9 cellular contexts compared by ENCODE assay signal in the genomic region with DNA sequence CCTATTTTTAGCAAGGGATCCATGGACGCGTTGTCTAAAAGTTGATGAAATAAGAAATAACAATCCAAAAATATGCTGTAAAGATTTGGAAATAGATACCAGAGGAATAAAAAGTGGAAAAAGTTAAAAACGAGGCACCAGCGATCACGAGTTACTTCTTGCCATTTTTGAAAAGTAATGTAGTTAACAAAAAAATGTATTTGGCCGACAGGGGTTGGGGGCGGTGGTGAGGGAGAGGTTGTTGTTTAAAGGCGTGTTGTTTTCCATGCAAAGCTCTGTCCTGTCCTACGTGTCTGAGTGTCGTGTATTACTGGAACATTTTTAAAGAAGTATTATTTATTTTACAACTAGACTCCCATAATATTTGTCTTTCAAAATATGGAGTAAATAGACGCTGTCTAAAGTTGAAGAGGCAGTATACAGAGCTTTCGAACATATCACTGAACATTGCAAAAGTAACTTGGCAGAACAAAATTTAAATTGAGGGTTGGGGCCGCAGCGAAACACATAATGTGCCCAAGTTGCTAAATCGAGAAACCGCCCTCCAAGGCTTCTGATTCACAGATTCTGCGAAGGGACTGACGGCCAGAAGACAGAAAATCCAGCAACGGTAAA. TPM values are rescaled to one million over a fixed set of nuclear protein-coding genes. Genes with fewer than 3 reads are reported as not detected.
DNase-seq lines count a peak whose midpoint lies in the region; ATAC-seq, FAIRE-seq and TF ChIP-seq lines count a peak whose summit lies in the region.
"Had no signal": no experiment of that assay in that cellular context is flagged by ENCODE, and none has a peak within 500 bp of the region (broad histone marks: within the 10 kb centered on the region; RNA-seq: fewer than 3 reads in every experiment).

No MANE protein-coding gene starts in this region.

- H4K20me1 ChIP-seq in K562 (replicated peaks; ENCODE audit: control insufficient read depth, insufficient read depth, low read length): no peaks in the 10 kb centered on the region

- H3K27ac Mint-ChIP-seq in HFFc6: peak overlapping the region; percentile 92
- H3K27ac Mint-ChIP-seq in stimulated activated memory B cell treated with anti-CD40 and anti-IgM and Interleukin-4, amounts not matched to agents 10 μg/mL and 1 μg/mL and 100 μg/mL, for 72 hours: no peak overlapping the region

- peak overlapping the region; percentile 86 for H3K4me2 ChIP-seq in K562 (ENCODE audit: insufficient read depth, low read length)

- peaks cover 11 to 21% of the 10 kb centered on the region in 2 experiments; a peak in 4 of 5 replicates for H3K4me1 ChIP-seq in K562 (replicated peaks in 1 of 2; ENCODE audit: control insufficient read depth in 2 of 2, insufficient read depth in 2 of 2, low read length in 2 of 2)

- ATAC-seq in K562 (peak; percentile 35), GM18909 (IDR thresholded peaks at IDR 0.05; ENCODE audit: poor library complexity, unreplicated experiment) (no peak), HG02852 (IDR thresholded peaks at IDR 0.05; ENCODE audit: unreplicated experiment) (no peak)
- no peak for ATAC-seq in stimulated activated memory B cell treated with anti-CD40 and anti-IgM and Interleukin-4, amounts not matched to agents 10 μg/mL and 1 μg/mL and 100 μg/mL, for 72 hours

- H3K27me3 Mint-ChIP-seq in HFFc6 (ENCODE audit: insufficient read depth): peaks cover 8% of the 10 kb centered on the region; the same call in 1 of the 2 replicates
- peaks cover 38% of the 10 kb centered on the region for H3K27me3 Mint-ChIP-seq in stimulated activated memory B cell treated with anti-CD40 and anti-IgM and Interleukin-4, amounts not matched to agents 10 μg/mL and 1 μg/mL and 100 μg/mL, for 72 hours

- peak overlapping the region; percentile 83 for H3K4me3 ChIP-seq in K562
- H3K4me3 ChIP-seq in kidney epithelial cell (ENCODE audit: low read depth, low read length): peak overlapping the region; percentile 67

- no peak for TF ChIP-seq RAD21 in K562 (CRISPR knock-in tag; conservative IDR thresholded peaks at IDR 0.05 in 1 of 2, IDR thresholded peaks at IDR 0.05 in 1 of 2)

- peaks cover 28% of the 10 kb centered on the region for H3K79me2 ChIP-seq in K562 (ENCODE audit: control insufficient read depth, insufficient read depth, low read length)

- peak overlapping the region; percentile 72 to 90 for H3K9ac ChIP-seq in K562 (ENCODE audit: insufficient read depth in 1 of 2, low read depth in 2 of 2, low read length in 2 of 2)

- peaks cover under 1% of the 10 kb centered on the region; the same call in 1 of the 2 replicates for H3K9me3 ChIP-seq in K562 (replicated peaks; ENCODE audit: control insufficient read depth, insufficient read depth, low read depth, low read length)

- H3K27me3 ChIP-seq in K562 (ENCODE audit: control insufficient read depth in 2 of 2, insufficient read depth in 2 of 2, low read length in 2 of 2) (no peaks in the 10 kb centered on the region; a peak in 1 of 5 replicates), kidney epithelial cell (ENCODE audit: control insufficient read depth, insufficient read depth, low read length) (no peaks in the 10 kb centered on the region)

- TSS peak; percentile 72 for BruUV-seq in K562 (replicated peaks; lab: Mats Ljungman, UMichigan)

- H3K4me1 Mint-ChIP-seq in HFFc6 (ENCODE audit: low read depth): peaks cover 40% of the 10 kb centered on the region
- H3K4me1 Mint-ChIP-seq in stimulated activated memory B cell treated with anti-CD40 and anti-IgM and Interleukin-4, amounts not matched to agents 10 μg/mL and 1 μg/mL and 100 μg/mL, for 72 hours: peaks cover 17% of the 10 kb centered on the region

- in situ Hi-C loops in K562 (cut with MboI): no loop called here

- no peaks in the 10 kb centered on the region for H3K9me3 Mint-ChIP-seq in HFFc6
- H3K9me3 Mint-ChIP-seq in stimulated activated memory B cell treated with anti-CD40 and anti-IgM and Interleukin-4, amounts not matched to agents 10 μg/mL and 1 μg/mL and 100 μg/mL, for 72 hours: no peaks in the 10 kb centered on the region

- H3K36me3 ChIP-seq in K562 (ENCODE audit: control insufficient read depth, insufficient read depth, low read length): peaks cover 8% of the 10 kb centered on the region; the same call in 1 of the 3 replicates
- H3K36me3 ChIP-seq in kidney epithelial cell (ENCODE audit: control insufficient read depth, insufficient read depth, low read length): no peaks in the 10 kb centered on the region

- DNase-seq in HFFc6 (no peak), K562 (ENCODE audit: extremely low read depth in 1 of 4, low spot score in 3 of 4) (peak in 2 of 4 experiments; percentile 39 to 45), kidney epithelial cell (ENCODE audit: low read depth) (no peak), NCI-H1417 (lab: John Stamatoyannopoulos, UW) (no peak), DMS53 treated with DMSO at 0.1 percent for 48 hours (lab: John Stamatoyannopoulos, UW; ENCODE audit: unreplicated experiment) (no peak)

- H2AFZ ChIP-seq in K562 (ENCODE audit: low read depth, low read length): peak overlapping the region; percentile 92

- intact Hi-C loops in K562 (cut with micrococcal nuclease): loop anchor here (5.0 kb wide), 1 partner anchor 58 kb away; a partner anchor contains a TSS

- H3K4me3 Mint-ChIP-seq in HFFc6: peak overlapping the region; percentile 93
- H3K4me3 Mint-ChIP-seq in stimulated activated memory B cell treated with anti-CD40 and anti-IgM and Interleukin-4, amounts not matched to agents 10 μg/mL and 1 μg/mL and 100 μg/mL, for 72 hours: peak overlapping the region; percentile 60

- peaks cover 5% of the 10 kb centered on the region for H3K36me3 Mint-ChIP-seq in HFFc6 (ENCODE audit: low read depth)
- no peaks in the 10 kb centered on the region for H3K36me3 Mint-ChIP-seq in stimulated activated memory B cell treated with anti-CD40 and anti-IgM and Interleukin-4, amounts not matched to agents 10 μg/mL and 1 μg/mL and 100 μg/mL, for 72 hours

- no peaks in the 10 kb centered on the region for H3K9me1 ChIP-seq in K562 (ENCODE audit: control insufficient read depth, insufficient read depth, low read length)

- POLR2A ChIA-PET in K562 (lab: Yijun Ruan, JAX): interaction anchor here (0.6 to 0.9 kb wide), 4 partner anchors 32 to 120 kb away, joined by 3 read pairs; no protein-coding TSS in a partner anchor

- TF ChIP-seq CTCF in HFFc6 (IDR thresholded peaks at IDR 0.05): peak; percentile 29; the same call in 1 of the 2 replicates
- TF ChIP-seq CTCF in K562 (IDR thresholded peaks at IDR 0.05 in 2 of 3, conservative IDR thresholded peaks at IDR 0.05 in 1 of 3; ENCODE audit: insufficient read depth in 2 of 3, low read depth in 1 of 3, low read length in 3 of 3): peak in 1 of 3 experiments; percentile 12; a peak in 2 of 6 replicates
- TF ChIP-seq CTCF in kidney epithelial cell (IDR thresholded peaks at IDR 0.05; ENCODE audit: insufficient read depth, low read length, poor library complexity, severe bottlenecking): no peak

- under 1% methylated on average over 19 of the region's 19 CpGs for WGBS in K562 (ENCODE audit: insufficient coverage, low coverage, missing lambda C conversion rate)

- TF ChIP-seq EP300 in K562 (IDR thresholded peaks at IDR 0.05; ENCODE audit: low read length): no peak

- CTCF ChIA-PET in K562 (lab: Yijun Ruan, JAX; ENCODE audit: low intra/inter-chr PET ratio): interaction anchor here (0.7 kb wide), 1 partner anchor 13 kb away, joined by 4 read pairs; no protein-coding TSS in a partner anchor

- TF ChIP-seq POLR2A in K562 (conservative IDR thresholded peaks at IDR 0.05): no peak

- peak overlapping the region; percentile 73 for H3K27ac ChIP-seq in K562 (ENCODE audit: extremely low read depth, low read depth, low read length)

- peak; percentile 46 for FAIRE-seq in K562 (lab: Jason Lieb, UNC)

RNA-seq across cellular contexts. Expression of a gene that starts 0.8 kb away (rescaled TPM):
- total RNA-seq in HFFc6 (2021; fragmentation: NEBNext Ultra II Directional; extraction: Animal tissue kit (Norgen Biotek cat#: 25700)): 10 to 100 TPM; 17.5 to 21.5 (median 18.7) TPM
- total RNA-seq in K562 (2011; cell fraction: chromatin; rRNA removed; ENCODE audit: low replicate concordance): 34.4 and 55.5 TPM in 2 replicates
- total RNA-seq in K562 (2011; cell fraction: nucleolus; rRNA removed): 36.2 and 40.0 TPM in 2 replicates
- total RNA-seq in K562 (2011; cell fraction: nucleoplasm; rRNA removed): 47.3 and 49.4 TPM in 2 replicates
- total RNA-seq in K562 (2014; rRNA removed) (20.3 and 22.2 TPM in 2 replicates), K562 (2014; rRNA removed; fragmentation: Illumina TruSeq; extraction: Trizol) (8.8 and 12.2 TPM in 2 replicates), K562 (2015; rRNA removed; fragmentation: Illumina TruSeq; extraction: Trizol) (13.9 and 14.3 TPM in 2 replicates), K562 (2021) (25.0 and 27.1 TPM in 2 replicates), kidney epithelial cell (17.9 and 20.1 TPM in 2 replicates)
- polyA plus RNA-seq in K562 (2011; rRNA removed) (19.0 and 26.6 TPM in 2 replicates), K562 (2014; fragmentation: Illumina TruSeq; extraction: Trizol) (20.1 and 24.9 TPM in 2 replicates), K562 (2014; fragmentation: Nextera tagmentation; extraction: Ambion mirVana) (1 to 10 TPM; 4.1 to 4.9 TPM), K562 (2014; rRNA removed) (19.9 and 21.9 TPM in 2 replicates)
- 17.3 and 30.3 TPM in 2 replicates for polyA plus RNA-seq in K562 (2011; cell fraction: cytosol; rRNA removed)
- 48.1 and 51.6 TPM in 2 replicates for polyA plus RNA-seq in K562 (2011; cell fraction: nucleus; rRNA removed)
- 26.6 and 27.5 TPM in 2 replicates for polyA plus RNA-seq in K562 (2012)
- 7.0 and 8.0 TPM in 2 replicates for polyA minus RNA-seq in K562 (2011; rRNA and poly(A)+ RNA removed)
- 7.3 and 10.3 TPM in 2 replicates for polyA minus RNA-seq in K562 (2011; cell fraction: cytosol; rRNA and poly(A)+ RNA removed)
- polyA minus RNA-seq in K562 (2011; cell fraction: nucleus; rRNA and poly(A)+ RNA removed): 11.4 and 13.1 TPM in 2 replicates

RNA-seq across cellular contexts. Expression of a gene that starts 44.0 kb away (rescaled TPM):
- 10 to 100 TPM; 58.3 to 75.0 (median 62.2) TPM for total RNA-seq in HFFc6 (2021; fragmentation: NEBNext Ultra II Directional; extraction: Animal tissue kit (Norgen Biotek cat#: 25700))
- 18.6 and 46.8 TPM in 2 replicates for total RNA-seq in K562 (2011; cell fraction: chromatin; rRNA removed; ENCODE audit: low replicate concordance)
- total RNA-seq in K562 (2011; cell fraction: nucleolus; rRNA removed): 67.2 and 67.4 TPM in 2 replicates
- total RNA-seq in K562 (2011; cell fraction: nucleoplasm; rRNA removed): 46.9 and 47.3 TPM in 2 replicates
- total RNA-seq in K562 (2014; rRNA removed) (174 and 225 TPM in 2 replicates), K562 (2014; rRNA removed; fragmentation: Illumina TruSeq; extraction: Trizol) (31.3 and 41.1 TPM in 2 replicates), K562 (2015; rRNA removed; fragmentation: Illumina TruSeq; extraction: Trizol) (91.9 and 92.7 TPM in 2 replicates), K562 (2021) (144 and 156 TPM in 2 replicates), kidney epithelial cell (53.8 and 67.1 TPM in 2 replicates)
- polyA plus RNA-seq in K562 (2011; rRNA removed) (52.0 and 68.0 TPM in 2 replicates), K562 (2014; fragmentation: Illumina TruSeq; extraction: Trizol) (42.9 and 93.5 TPM in 2 replicates), K562 (2014; fragmentation: Nextera tagmentation; extraction: Ambion mirVana) (10 to 100 TPM in 1 of 2 experiments, 1 to 10 TPM in 1; 8.1 to 34.5 TPM), K562 (2014; rRNA removed) (143 and 177 TPM in 2 replicates)
- polyA plus RNA-seq in K562 (2011; cell fraction: cytosol; rRNA removed): 122 and 307 TPM in 2 replicates
- polyA plus RNA-seq in K562 (2011; cell fraction: nucleus; rRNA removed): 53.5 and 73.2 TPM in 2 replicates
- polyA plus RNA-seq in K562 (2012): 78.3 and 98.7 TPM in 2 replicates
- 16.9 and 20.7 TPM in 2 replicates for polyA minus RNA-seq in K562 (2011; rRNA and poly(A)+ RNA removed)
- 41.0 and 46.2 TPM in 2 replicates for polyA minus RNA-seq in K562 (2011; cell fraction: cytosol; rRNA and poly(A)+ RNA removed)
- 23.0 and 36.5 TPM in 2 replicates for polyA minus RNA-seq in K562 (2011; cell fraction: nucleus; rRNA and poly(A)+ RNA removed)

RNA-seq across cellular contexts. Expression of a gene that starts 44.1 kb away (rescaled TPM):
- total RNA-seq in HFFc6 (2021; fragmentation: NEBNext Ultra II Directional; extraction: Animal tissue kit (Norgen Biotek cat#: 25700)): 10 to 100 TPM; 18.7 to 25.1 (median 22.7) TPM
- total RNA-seq in K562 (2011; cell fraction: chromatin; rRNA removed; ENCODE audit: low replicate concordance): 95.5 and 266 TPM in 2 replicates
- 170 and 174 TPM in 2 replicates for total RNA-seq in K562 (2011; cell fraction: nucleolus; rRNA removed)
- 96.4 and 116 TPM in 2 replicates for total RNA-seq in K562 (2011; cell fraction: nucleoplasm; rRNA removed)
- 32.2 and 39.5 TPM in 2 replicates for total RNA-seq in K562 (2014; rRNA removed)
- total RNA-seq in K562 (2014; rRNA removed; fragmentation: Illumina TruSeq; extraction: Trizol): 12.8 and 15.5 TPM in 2 replicates
- total RNA-seq in K562 (2015; rRNA removed; fragmentation: Illumina TruSeq; extraction: Trizol): 36.3 and 38.0 TPM in 2 replicates
- total RNA-seq in K562 (2021): 50.6 and 59.1 TPM in 2 replicates
- 31.3 and 55.5 TPM in 2 replicates for polyA plus RNA-seq in K562 (2011; rRNA removed)
- 42.5 and 85.9 TPM in 2 replicates for polyA plus RNA-seq in K562 (2011; cell fraction: cytosol; rRNA removed)
- polyA plus RNA-seq in K562 (2011; cell fraction: nucleus; rRNA removed): 237 and 321 TPM in 2 replicates
- 39.9 and 57.3 TPM in 2 replicates for polyA plus RNA-seq in K562 (2012)
- polyA plus RNA-seq in K562 (2014; fragmentation: Illumina TruSeq; extraction: Trizol): 31.7 and 55.2 TPM in 2 replicates
- 1 to 10 TPM; 3.1 to 7.0 TPM for polyA plus RNA-seq in K562 (2014; fragmentation: Nextera tagmentation; extraction: Ambion mirVana)
- 55.5 and 60.3 TPM in 2 replicates for polyA plus RNA-seq in K562 (2014; rRNA removed)
- 13.7 and 15.9 TPM in 2 replicates for polyA minus RNA-seq in K562 (2011; rRNA and poly(A)+ RNA removed)
- 25.8 and 38.1 TPM in 2 replicates for polyA minus RNA-seq in K562 (2011; cell fraction: cytosol; rRNA and poly(A)+ RNA removed)
- 41.6 and 51.5 TPM in 2 replicates for polyA minus RNA-seq in K562 (2011; cell fraction: nucleus; rRNA and poly(A)+ RNA removed)
- 40.5 and 55.2 TPM in 2 replicates for total RNA-seq in kidney epithelial cell

RNA-seq across cellular contexts. Expression of a gene that starts 57.6 kb away (rescaled TPM):
- 1 to 10 TPM in 3 of 6 experiments, under 1 TPM in 3; 0.47 to 2.2 (median 0.90) TPM for total RNA-seq in HFFc6 (2021; fragmentation: NEBNext Ultra II Directional; extraction: Animal tissue kit (Norgen Biotek cat#: 25700))
- total RNA-seq in K562 (2011; cell fraction: chromatin; rRNA removed; ENCODE audit: low replicate concordance): 2.8 and 7.1 TPM in 2 replicates
- total RNA-seq in K562 (2011; cell fraction: nucleolus; rRNA removed): 5.2 and 5.3 TPM in 2 replicates
- total RNA-seq in K562 (2011; cell fraction: nucleoplasm; rRNA removed): 1.9 and 6.1 TPM in 2 replicates
- total RNA-seq in K562 (2014; rRNA removed) (3.7 and 9.0 TPM in 2 replicates), K562 (2014; rRNA removed; fragmentation: Illumina TruSeq; extraction: Trizol) (3.9 and 5.9 TPM in 2 replicates), K562 (2015; rRNA removed; fragmentation: Illumina TruSeq; extraction: Trizol) (5.0 and 5.6 TPM in 2 replicates), K562 (2021) (8.0 and 8.9 TPM in 2 replicates), kidney epithelial cell (3.0 and 6.9 TPM in 2 replicates)
- polyA plus RNA-seq in K562 (2011; rRNA removed) (6.3 and 12.6 TPM in 2 replicates), K562 (2014; fragmentation: Illumina TruSeq; extraction: Trizol) (5.8 and 11.0 TPM in 2 replicates), K562 (2014; fragmentation: Nextera tagmentation; extraction: Ambion mirVana) (1 to 10 TPM; 1.8 to 2.6 TPM), K562 (2014; rRNA removed) (6.3 and 7.9 TPM in 2 replicates)
- 16.7 and 23.5 TPM in 2 replicates for polyA plus RNA-seq in K562 (2011; cell fraction: cytosol; rRNA removed)
- polyA plus RNA-seq in K562 (2011; cell fraction: nucleus; rRNA removed): 5.5 and 8.1 TPM in 2 replicates
- polyA plus RNA-seq in K562 (2012): 3.7 and 6.1 TPM in 2 replicates
- 7.2 and 12.8 TPM in 2 replicates for polyA minus RNA-seq in K562 (2011; rRNA and poly(A)+ RNA removed)
- 5.6 and 7.3 TPM in 2 replicates for polyA minus RNA-seq in K562 (2011; cell fraction: cytosol; rRNA and poly(A)+ RNA removed)
- 2.0 and 2.2 TPM in 2 replicates for polyA minus RNA-seq in K562 (2011; cell fraction: nucleus; rRNA and poly(A)+ RNA removed)
- total RNA-seq: HT1080 had no signal
